ENCODE assay signal across 26 cellular contexts in the genomic region with DNA sequence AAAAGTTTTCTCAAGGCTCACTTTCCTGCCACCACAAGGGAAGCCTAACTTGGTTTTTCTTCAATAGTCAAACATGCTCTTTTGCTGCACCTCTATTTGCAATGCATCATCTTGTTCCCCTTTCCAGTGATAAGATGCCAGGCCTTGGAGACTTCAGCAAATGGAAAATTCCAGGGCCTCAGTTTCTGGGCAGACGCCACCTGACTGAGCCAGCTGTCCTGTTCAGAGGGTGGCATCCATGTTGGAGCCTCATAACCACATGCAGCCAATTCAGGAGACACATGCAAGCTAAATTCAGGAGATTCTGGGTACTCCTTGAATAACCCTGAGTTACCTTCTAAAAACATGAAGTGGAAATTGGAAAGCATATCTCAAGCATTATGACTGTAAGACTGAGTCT. TPM values are rescaled to one million over a fixed set of nuclear protein-coding genes. Genes with fewer than 3 reads are reported as not detected.
"Had no signal": no experiment of that assay in that cellular context is flagged by ENCODE, and none has a peak within 500 bp of the region (broad histone marks: within the 10 kb centered on the region; RNA-seq: fewer than 3 reads in every experiment).

No MANE protein-coding gene starts in this region.

- H3K36me3 ChIP-seq: MG63, SJCRH30 had no signal

- DNase-seq: IMR-90, Karpas-422, KG1, MG63, NCI-H1092, NCI-H1105 treated with DMSO at 0.1 percent for 48 hours, NCI-H1417 treated with DMSO at 0.1 percent for 48 hours, NCI-H146, NCI-H1694 treated with DMSO at 0.1 percent for 48 hours, NCI-H1930, NCI-H2081, NCI-H2107, NCI-H226, NCI-H446, NCI-H510A, NCI-H524 treated with DMSO at 0.1 percent for 48 hours, NCI-H69, NCI-H774, PC-3, SHP77 treated with DMSO at 0.1 percent for 48 hours, SJCRH30 had no signal

- ATAC-seq: Panc1, PC-3, SK-N-SH treated with all-trans-retinoic acid at 6 μM for 48 hours had no signal

- H3K27me3 ChIP-seq: MG63, SJCRH30 had no signal

- H3K4me3 ChIP-seq: MG63, SJCRH30 had no signal

- H3K9me3 ChIP-seq: MG63, SJCRH30 had no signal

- H3K27ac ChIP-seq: RWPE1, SJCRH30 had no signal

- H3K4me1 ChIP-seq: SJCRH30 had no signal

RNA-seq across cellular contexts. Expression of a gene that starts 51.8 kb away (rescaled TPM):
- total RNA-seq: HT-29, OCI-LY7, SJCRH30 had no signal
